ENCODE assay signal across 19 cellular contexts in genomic region chr5:96031180-96031579, GRCh38.
DNase-seq lines count a peak whose midpoint lies in the region; ATAC-seq and TF ChIP-seq lines count a peak whose summit lies in the region.
"Had no signal": no experiment of that assay in that cellular context is flagged by ENCODE, and none has a peak within 500 bp of the region (broad histone marks: within the 10 kb centered on the region; RNA-seq: fewer than 3 reads in every experiment).

No MANE protein-coding gene starts in this region.

- TF ChIP-seq CTCF in osteoblast (IDR thresholded peaks at IDR 0.05; ENCODE audit: extremely low read depth, low read depth, low read length) = no peak

- no peak overlapping the region for H3K4me2 ChIP-seq in osteoblast (ENCODE audit: insufficient read depth, low read length)
- H3K4me2 ChIP-seq: BLaER1 treated with 17β-estradiol and CSF1 and Interleukin-3, amounts not matched to agents 10 nM and 100 nM had no signal

- ATAC-seq in GM19452 (IDR thresholded peaks at IDR 0.05; ENCODE audit: unreplicated experiment) = no peak
- ATAC-seq: CD8-positive, alpha-beta T cell; T-helper 17 cell had no signal

- H3K79me2 ChIP-seq in ACC112 (ENCODE audit: control insufficient read depth, insufficient read depth, low read length, unreplicated experiment) = no peaks in the 10 kb centered on the region
- no peaks in the 10 kb centered on the region for H3K79me2 ChIP-seq in osteoblast (ENCODE audit: insufficient read depth, low read length)

- no peaks in the 10 kb centered on the region for H3K36me3 ChIP-seq in ACC112 (ENCODE audit: insufficient read depth, low read length)
- H3K36me3 ChIP-seq in endocrine pancreas (ENCODE audit: control insufficient read depth, insufficient read depth, low read length) = no peaks in the 10 kb centered on the region
- no peaks in the 10 kb centered on the region for H3K36me3 ChIP-seq in osteoblast (ENCODE audit: insufficient read depth, low read length)
- H3K36me3 ChIP-seq: BLaER1 treated with 17β-estradiol and CSF1 and Interleukin-3, amounts not matched to agents 10 nM and 100 nM; Peyer's patch; SJSA1 had no signal

- DNase-seq in OCI-M1 (lab: John Stamatoyannopoulos, UW) (peak; percentile 40), osteoblast (ENCODE audit: insufficient read length, low spot score, missing footprints) (no peak), NCI-H1048 (lab: John Stamatoyannopoulos, UW) (no peak), SW 1271 (lab: John Stamatoyannopoulos, UW) (no peak)
- DNase-seq: CD8-positive, alpha-beta T cell; DMS153; NCI-H1105; NCI-H146; NCI-H2029; NCI-H510A treated with DMSO at 0.1 percent for 48 hours; NCI-H748 treated with DMSO at 0.1 percent for 48 hours; NK-92 treated with Interleukin-12 subunit alpha and Interleukin-12 subunit beta, amount 100 ng/mL, for 24 hours; Peyer's patch; T-helper 17 cell had no signal

- no peak overlapping the region for H3K4me3 ChIP-seq in ACC112 (ENCODE audit: low read depth, low read length)
- H3K4me3 ChIP-seq in endocrine pancreas (ENCODE audit: control insufficient read depth, insufficient read depth, low read length) = peak overlapping the region; percentile 5
- H3K4me3 ChIP-seq in osteoblast (ENCODE audit: insufficient read depth, low read length) = no peak overlapping the region
- H3K4me3 ChIP-seq: BLaER1 treated with 17β-estradiol and CSF1 and Interleukin-3, amounts not matched to agents 10 nM and 100 nM; Peyer's patch; SJSA1 had no signal

- H4K20me1 ChIP-seq in osteoblast (ENCODE audit: insufficient read depth, low read length) = no peaks in the 10 kb centered on the region
- H4K20me1 ChIP-seq: BLaER1 treated with 17β-estradiol and CSF1 and Interleukin-3, amounts not matched to agents 10 nM and 100 nM had no signal

- no peaks in the 10 kb centered on the region for H3K9me3 ChIP-seq in endocrine pancreas (ENCODE audit: control insufficient read depth, low read length)
- H3K9me3 ChIP-seq in osteoblast (ENCODE audit: low read depth, low read length) = no peaks in the 10 kb centered on the region
- H3K9me3 ChIP-seq: BLaER1 treated with 17β-estradiol and CSF1 and Interleukin-3, amounts not matched to agents 10 nM and 100 nM; Peyer's patch; SJSA1 had no signal

- no peak overlapping the region for H3K9ac ChIP-seq in endocrine pancreas (ENCODE audit: control insufficient read depth, insufficient read depth, low read length)
- H3K9ac ChIP-seq: BLaER1 treated with 17β-estradiol and CSF1 and Interleukin-3, amounts not matched to agents 10 nM and 100 nM had no signal

- no peaks in the 10 kb centered on the region for H3K27me3 ChIP-seq in ACC112 (ENCODE audit: insufficient read depth, low read length)
- no peaks in the 10 kb centered on the region for H3K27me3 ChIP-seq in endocrine pancreas (ENCODE audit: control insufficient read depth, insufficient read depth, low read length)
- H3K27me3 ChIP-seq in osteoblast (ENCODE audit: insufficient read depth, low read length) = no peaks in the 10 kb centered on the region
- H3K27me3 ChIP-seq: BLaER1 treated with 17β-estradiol and CSF1 and Interleukin-3, amounts not matched to agents 10 nM and 100 nM; Peyer's patch; SJSA1 had no signal

- peaks cover 46% of the 10 kb centered on the region for H3K4me1 ChIP-seq in ACC112 (ENCODE audit: control insufficient read depth, insufficient read depth, low read length, unreplicated experiment)
- H3K4me1 ChIP-seq in endocrine pancreas (ENCODE audit: control insufficient read depth, insufficient read depth, low read length) = peaks cover 8% of the 10 kb centered on the region
- peaks cover 31% of the 10 kb centered on the region for H3K4me1 ChIP-seq in osteoblast (ENCODE audit: insufficient read depth, low read length)
- H3K4me1 ChIP-seq: Peyer's patch had no signal

- peak overlapping the region; percentile 15 for H2AFZ ChIP-seq in ACC112 (ENCODE audit: low read length, unreplicated experiment)
- no peak overlapping the region for H2AFZ ChIP-seq in osteoblast (ENCODE audit: low read length)

- peak overlapping the region; percentile 75 for H3K27ac ChIP-seq in ACC112 (ENCODE audit: low read depth, low read length)
- H3K27ac ChIP-seq in osteoblast (ENCODE audit: low read depth, low read length) = peak overlapping the region; percentile 3
- H3K27ac ChIP-seq: BLaER1 treated with 17β-estradiol and CSF1 and Interleukin-3, amounts not matched to agents 10 nM and 100 nM; Peyer's patch; SJSA1 had no signal
